15 cellular contexts compared by ENCODE assay signal in the genomic region with DNA sequence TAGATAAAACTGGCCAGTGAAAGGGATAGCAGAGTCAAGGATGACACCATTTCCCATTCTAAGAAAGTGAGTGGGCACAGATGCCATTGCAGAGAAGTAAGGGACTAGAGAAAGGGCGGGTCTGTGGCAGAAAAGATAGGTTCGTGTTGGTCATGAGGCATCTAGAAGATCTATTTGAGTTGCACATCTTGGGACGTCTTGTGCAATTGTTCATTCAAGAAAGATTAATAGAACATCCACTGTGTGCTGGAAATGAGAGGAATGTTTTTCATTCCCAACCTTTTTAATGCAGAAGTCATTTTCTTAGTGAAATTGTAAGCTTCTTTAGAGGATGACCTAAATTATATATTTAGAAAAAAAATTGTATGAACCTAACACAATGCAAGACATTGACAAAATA.
DNase-seq lines count a peak whose midpoint lies in the region; ATAC-seq, FAIRE-seq and TF ChIP-seq lines count a peak whose summit lies in the region.
"Had no signal": no experiment of that assay in that cellular context is flagged by ENCODE, and none has a peak within 500 bp of the region (broad histone marks: within the 10 kb centered on the region; RNA-seq: fewer than 3 reads in every experiment).

No MANE protein-coding gene starts in this region.

- no peaks in the 10 kb centered on the region for H3K9me3 Mint-ChIP-seq in astrocyte (ENCODE audit: unreplicated experiment)
- H3K9me3 Mint-ChIP-seq: CD14-positive monocyte, GM23338 had no signal

- no peaks in the 10 kb centered on the region for H3K36me3 ChIP-seq in astrocyte (ENCODE audit: insufficient read depth, low read length)

- no peak overlapping the region for H3K4me3 Mint-ChIP-seq in astrocyte (ENCODE audit: unreplicated experiment)
- H3K4me3 Mint-ChIP-seq: CD14-positive monocyte; CD8-positive, alpha-beta memory T cell; GM23338 had no signal

- no peak overlapping the region for H3K9ac ChIP-seq in astrocyte (ENCODE audit: low read length)

- no peak overlapping the region for H3K4me2 ChIP-seq in astrocyte (ENCODE audit: low read length)
- H3K4me2 ChIP-seq: A549, GM23338 had no signal

- DNase-seq in EH (ENCODE audit: low read depth) (peak; percentile 9), SK-MEL-5 (ENCODE audit: low read depth, low spot score) (peak; percentile 87), astrocyte (ENCODE audit: low read depth) (peak; percentile 39), mucosa of gallbladder (ENCODE audit: low spot score) (no peak)
- DNase-seq in effector CD4-positive, alpha-beta T cell: no peak
- DNase-seq: CD8-positive, alpha-beta memory T cell; DMS53; H7 had no signal

- no peak overlapping the region for H3K27ac Mint-ChIP-seq in astrocyte (ENCODE audit: unreplicated experiment)
- H3K27ac Mint-ChIP-seq: CD8-positive, alpha-beta memory T cell; GM23338 had no signal

- H3K27ac ChIP-seq in astrocyte (ENCODE audit: low read depth, low read length): no peak overlapping the region
- H3K27ac ChIP-seq: A549, HL-60 had no signal

- no peak overlapping the region for H2AFZ ChIP-seq in astrocyte (ENCODE audit: low read depth, low read length)
- H2AFZ ChIP-seq: GM23338 had no signal

- no peaks in the 10 kb centered on the region for H3K36me3 Mint-ChIP-seq in astrocyte (ENCODE audit: low read depth, unreplicated experiment)
- H3K36me3 Mint-ChIP-seq: CD14-positive monocyte; CD8-positive, alpha-beta memory T cell had no signal

- no peaks in the 10 kb centered on the region for H3K79me2 ChIP-seq in astrocyte (ENCODE audit: insufficient read depth, low read length)

- no peak for ATAC-seq in GM19467 (IDR thresholded peaks at IDR 0.05; ENCODE audit: unreplicated experiment)
- ATAC-seq: A549, GM12878, GM23338 had no signal

- H3K4me3 ChIP-seq in astrocyte (ENCODE audit: insufficient read depth, low read depth, low read length): no peak overlapping the region
- H3K4me3 ChIP-seq: A549, GM12878, GM23338 had no signal

- H3K4me1 ChIP-seq in astrocyte (ENCODE audit: insufficient read depth, low read length): no peaks in the 10 kb centered on the region
- H3K4me1 ChIP-seq: A549 had no signal

- H3K9me3 ChIP-seq in astrocyte (ENCODE audit: insufficient read depth, low read depth, low read length): no peaks in the 10 kb centered on the region
- H3K9me3 ChIP-seq: A549 had no signal

- peaks cover 27% of the 10 kb centered on the region for H3K4me1 Mint-ChIP-seq in astrocyte (ENCODE audit: low read depth, unreplicated experiment)
- H3K4me1 Mint-ChIP-seq: CD14-positive monocyte, GM23338 had no signal

- no peaks in the 10 kb centered on the region for H3K27me3 ChIP-seq in astrocyte (ENCODE audit: insufficient read depth, low read length)

- FAIRE-seq in astrocyte (lab: Jason Lieb, UNC): no peak
- FAIRE-seq: A549, GM12878, GM18507 had no signal

- in situ Hi-C loops in SK-MEL-5 (cut with HindIII; ENCODE audit: low pct_unique_long_range_greater_than_20kb, low sequenced_read_pairs): no loop called here

- no peaks in the 10 kb centered on the region for H4K20me1 ChIP-seq in astrocyte (ENCODE audit: insufficient read depth, low read length)

- no peaks in the 10 kb centered on the region for H3K27me3 Mint-ChIP-seq in astrocyte (ENCODE audit: low read depth, unreplicated experiment)

- no peak for TF ChIP-seq CTCF in astrocyte (IDR thresholded peaks at IDR 0.05; ENCODE audit: insufficient read depth, low read depth, low read length)

Comparison
In these comparisons a context has a peak if more than half of its experiments do, and no peak if none do; other contexts are left out.
1. DNase-seq: peak in EH (single experiment), SK-MEL-5 (single experiment) and astrocyte (single experiment); none in mucosa of gallbladder (single experiment) and effector CD4-positive, alpha-beta T cell (single experiment).